In the genomic region with DNA sequence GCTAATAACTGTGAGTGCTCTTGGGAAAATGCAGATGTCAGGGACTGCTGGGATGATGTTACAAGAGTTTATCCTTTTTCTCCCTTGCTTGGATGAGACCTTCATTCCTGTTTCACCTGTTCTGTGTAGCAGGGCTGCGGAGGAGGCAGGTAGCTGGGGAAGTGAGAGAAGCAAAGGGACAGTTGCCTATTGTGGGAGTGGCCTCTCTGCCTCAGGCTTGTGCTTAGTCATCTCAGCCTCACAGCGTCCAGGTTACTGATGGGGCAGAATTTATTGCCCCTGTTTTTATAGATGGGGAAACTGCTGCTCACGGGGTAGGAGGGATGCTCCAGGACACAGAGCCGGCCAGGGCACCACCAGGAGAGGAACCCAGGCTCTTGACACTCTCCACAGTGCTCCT, we compare ENCODE assay signal across 3 cellular contexts.
TF ChIP-seq lines count a peak whose summit lies in the region.

No MANE protein-coding gene starts in this region.

TF ChIP-seq in SK-N-SH, 30 proteins besides CTCF, POLR2A, EP300 and RAD21:
- TF ChIP-seq, protein P1, sequence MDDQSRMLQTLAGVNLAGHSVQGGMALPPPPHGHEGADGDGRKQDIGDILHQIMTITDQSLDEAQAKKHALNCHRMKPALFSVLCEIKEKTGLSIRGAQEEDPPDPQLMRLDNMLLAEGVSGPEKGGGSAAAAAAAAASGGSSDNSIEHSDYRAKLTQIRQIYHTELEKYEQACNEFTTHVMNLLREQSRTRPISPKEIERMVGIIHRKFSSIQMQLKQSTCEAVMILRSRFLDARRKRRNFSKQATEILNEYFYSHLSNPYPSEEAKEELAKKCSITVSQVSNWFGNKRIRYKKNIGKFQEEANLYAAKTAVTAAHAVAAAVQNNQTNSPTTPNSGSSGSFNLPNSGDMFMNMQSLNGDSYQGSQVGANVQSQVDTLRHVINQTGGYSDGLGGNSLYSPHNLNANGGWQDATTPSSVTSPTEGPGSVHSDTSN (IDR thresholded peaks at IDR 0.05), result peak; percentile 36
- no peak for TF ChIP-seq RFX5 (IDR thresholded peaks at IDR 0.05; ENCODE audit: low read length)

TF ChIP-seq in SK-N-SH treated with all-trans-retinoic acid at 6 μM for 48 hours, 23 proteins besides CTCF, POLR2A, EP300 and RAD21:
- TF ChIP-seq, protein P2, sequence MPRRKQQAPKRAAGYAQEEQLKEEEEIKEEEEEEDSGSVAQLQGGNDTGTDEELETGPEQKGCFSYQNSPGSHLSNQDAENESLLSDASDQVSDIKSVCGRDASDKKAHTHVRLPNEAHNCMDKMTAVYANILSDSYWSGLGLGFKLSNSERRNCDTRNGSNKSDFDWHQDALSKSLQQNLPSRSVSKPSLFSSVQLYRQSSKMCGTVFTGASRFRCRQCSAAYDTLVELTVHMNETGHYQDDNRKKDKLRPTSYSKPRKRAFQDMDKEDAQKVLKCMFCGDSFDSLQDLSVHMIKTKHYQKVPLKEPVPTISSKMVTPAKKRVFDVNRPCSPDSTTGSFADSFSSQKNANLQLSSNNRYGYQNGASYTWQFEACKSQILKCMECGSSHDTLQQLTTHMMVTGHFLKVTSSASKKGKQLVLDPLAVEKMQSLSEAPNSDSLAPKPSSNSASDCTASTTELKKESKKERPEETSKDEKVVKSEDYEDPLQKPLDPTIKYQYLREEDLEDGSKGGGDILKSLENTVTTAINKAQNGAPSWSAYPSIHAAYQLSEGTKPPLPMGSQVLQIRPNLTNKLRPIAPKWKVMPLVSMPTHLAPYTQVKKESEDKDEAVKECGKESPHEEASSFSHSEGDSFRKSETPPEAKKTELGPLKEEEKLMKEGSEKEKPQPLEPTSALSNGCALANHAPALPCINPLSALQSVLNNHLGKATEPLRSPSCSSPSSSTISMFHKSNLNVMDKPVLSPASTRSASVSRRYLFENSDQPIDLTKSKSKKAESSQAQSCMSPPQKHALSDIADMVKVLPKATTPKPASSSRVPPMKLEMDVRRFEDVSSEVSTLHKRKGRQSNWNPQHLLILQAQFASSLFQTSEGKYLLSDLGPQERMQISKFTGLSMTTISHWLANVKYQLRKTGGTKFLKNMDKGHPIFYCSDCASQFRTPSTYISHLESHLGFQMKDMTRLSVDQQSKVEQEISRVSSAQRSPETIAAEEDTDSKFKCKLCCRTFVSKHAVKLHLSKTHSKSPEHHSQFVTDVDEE (CRISPR knock-in tag; IDR thresholded peaks at IDR 0.05), result no peak
- TF ChIP-seq ESRRG (CRISPR knock-in tag; IDR thresholded peaks at IDR 0.05), result no peak
- TF ChIP-seq ZFP30 (CRISPR knock-in tag; IDR thresholded peaks at IDR 0.05), result no peak

TF ChIP-seq in endothelial cell of umbilical vein, 7 proteins besides CTCF, POLR2A, EP300 and RAD21:
- no peak for TF ChIP-seq GATA2 (IDR thresholded peaks at IDR 0.05; ENCODE audit: insufficient read depth, insufficient read length, low read depth, low read length)
TF ChIP-seq in endothelial cell of umbilical vein: peak in this region for 0.
